In genomic region chr2:27354597-27354927, GRCh38 we compare ENCODE assay signal across 16 cellular contexts. TPM values are rescaled to one million over a fixed set of nuclear protein-coding genes. Genes with fewer than 3 reads are reported as not detected.
DNase-seq lines count a peak whose midpoint lies in the region; TF ChIP-seq lines count a peak whose summit lies in the region.
"Had no signal": no experiment of that assay in that cellular context is flagged by ENCODE, and none has a peak within 500 bp of the region (broad histone marks: within the 10 kb centered on the region; RNA-seq: fewer than 3 reads in every experiment).

No MANE protein-coding gene starts in this region.

- no peak for TF ChIP-seq POLR2A in NB4 (IDR thresholded peaks at IDR 0.05; ENCODE audit: extremely low read depth, insufficient read length)

- peak overlapping the region; percentile 72 for H3K4me2 ChIP-seq in skeletal muscle satellite cell (ENCODE audit: low read length)

- no peak for DNase-seq in activated CD4-positive, alpha-beta memory T cell treated with anti-CD3 and anti-CD28 coated beads, Interleukin-2, amount 10 ng/mL, durations not matched to agents 7 days and 5 days
- DNase-seq in activated CD4-positive, alpha-beta memory T cell treated with anti-CD3 and anti-CD28 coated beads for 36 hours: no peak
- DNase-seq in NB4 (ENCODE audit: low read depth) (no peak), brain microvascular endothelial cell (no peak), islet precursor cell (no peak), midbrain (lab: John Stamatoyannopoulos, UW) (no peak), NCI-H1694 treated with DMSO at 0.1 percent for 48 hours (lab: John Stamatoyannopoulos, UW) (no peak)
- DNase-seq: cerebellar nuclear complex; DMS153; left ventricle myocardium inferior; NCI-H1436; NCI-H526 treated with DMSO at 0.1 percent for 48 hours; SHP77 treated with DMSO at 0.1 percent for 48 hours; stimulated activated CD4-positive, alpha-beta T cell treated with anti-CD3 and anti-CD28 coated beads, Interleukin-12 subunit alpha, Interleukin-12 subunit beta, amount 100 ng/mL, for 4 hours; trophoblast cell had no signal

- no peak for TF ChIP-seq CTCF in NB4 (IDR thresholded peaks at IDR 0.05; ENCODE audit: low read depth, low read length)
- no peak for TF ChIP-seq CTCF in brain microvascular endothelial cell (IDR thresholded peaks at IDR 0.05; ENCODE audit: low read depth, low read length, missing control alignments)

- H3K4me1 Mint-ChIP-seq in activated CD4-positive, alpha-beta memory T cell treated with anti-CD3 and anti-CD28 coated beads, Interleukin-2, amount 10 ng/mL, durations not matched to agents 7 days and 5 days: peaks cover 58% of the 10 kb centered on the region
- peaks cover 55% of the 10 kb centered on the region for H3K4me1 Mint-ChIP-seq in activated CD4-positive, alpha-beta memory T cell treated with anti-CD3 and anti-CD28 coated beads for 36 hours (ENCODE audit: low read depth)

- no peaks in the 10 kb centered on the region for H3K9me3 ChIP-seq in skeletal muscle satellite cell (replicated peaks; ENCODE audit: low read length)
- H3K9me3 ChIP-seq: left ventricle myocardium inferior had no signal

- H3K36me3 Mint-ChIP-seq in activated CD4-positive, alpha-beta memory T cell treated with anti-CD3 and anti-CD28 coated beads, Interleukin-2, amount 10 ng/mL, durations not matched to agents 7 days and 5 days (ENCODE audit: low read depth): peaks cover 12% of the 10 kb centered on the region
- H3K36me3 Mint-ChIP-seq in activated CD4-positive, alpha-beta memory T cell treated with anti-CD3 and anti-CD28 coated beads for 36 hours: peaks cover 11% of the 10 kb centered on the region

- peak overlapping the region; percentile 32 for H3K4me3 Mint-ChIP-seq in activated CD4-positive, alpha-beta memory T cell treated with anti-CD3 and anti-CD28 coated beads, Interleukin-2, amount 10 ng/mL, durations not matched to agents 7 days and 5 days
- H3K4me3 Mint-ChIP-seq in activated CD4-positive, alpha-beta memory T cell treated with anti-CD3 and anti-CD28 coated beads for 36 hours: no peak overlapping the region

- in situ Hi-C loops in brain microvascular endothelial cell (cut with HindIII; ENCODE audit: low pct_ligation_motif_present, low sequenced_read_pairs): no loop called here

- H3K27me3 Mint-ChIP-seq in activated CD4-positive, alpha-beta memory T cell treated with anti-CD3 and anti-CD28 coated beads, Interleukin-2, amount 10 ng/mL, durations not matched to agents 7 days and 5 days: no peaks in the 10 kb centered on the region
- H3K27me3 Mint-ChIP-seq in activated CD4-positive, alpha-beta memory T cell treated with anti-CD3 and anti-CD28 coated beads for 36 hours: no peaks in the 10 kb centered on the region

- H3K36me3 ChIP-seq in brain microvascular endothelial cell (replicated peaks) (no peaks in the 10 kb centered on the region), skeletal muscle satellite cell (ENCODE audit: insufficient read depth, low read length) (no peaks in the 10 kb centered on the region)

- CTCF ChIA-PET in activated CD4-positive, alpha-beta memory T cell treated with anti-CD3 and anti-CD28 coated beads, Interleukin-2, amount 10 ng/mL, durations not matched to agents 7 days and 5 days (lab: Charles Lee): interaction anchor here (0.7 to 2.3 kb wide), 3 partner anchors 51 to 76 kb away, joined by 3 to 8 read pairs (median 3); no protein-coding TSS in a partner anchor
- CTCF ChIA-PET in activated CD4-positive, alpha-beta memory T cell treated with anti-CD3 and anti-CD28 coated beads for 36 hours (lab: Charles Lee): interaction anchor here (1.8 kb wide), 1 partner anchor 15 kb away, joined by 5 read pairs; no protein-coding TSS in a partner anchor

- no peaks in the 10 kb centered on the region for H3K9me3 Mint-ChIP-seq in activated CD4-positive, alpha-beta memory T cell treated with anti-CD3 and anti-CD28 coated beads, Interleukin-2, amount 10 ng/mL, durations not matched to agents 7 days and 5 days
- H3K9me3 Mint-ChIP-seq in activated CD4-positive, alpha-beta memory T cell treated with anti-CD3 and anti-CD28 coated beads for 36 hours: no peaks in the 10 kb centered on the region

- POLR2A ChIA-PET in activated CD4-positive, alpha-beta memory T cell treated with anti-CD3 and anti-CD28 coated beads, Interleukin-2, amount 10 ng/mL, durations not matched to agents 7 days and 5 days (lab: Charles Lee): interaction anchor here (1.2 to 1.4 kb wide), 3 partner anchors 15 to 137 kb away, joined by 3 to 4 read pairs (median 3); partner anchors contain the start of gene CAD
- POLR2A ChIA-PET in activated CD4-positive, alpha-beta memory T cell treated with anti-CD3 and anti-CD28 coated beads for 36 hours (lab: Charles Lee): interaction anchor here (1.1 kb wide), 1 partner anchor 31 kb away, joined by 3 read pairs; the partner anchor contains the start of gene MPV17

- H3K27me3 ChIP-seq in brain microvascular endothelial cell (replicated peaks): no peaks in the 10 kb centered on the region
- no peaks in the 10 kb centered on the region for H3K27me3 ChIP-seq in skeletal muscle satellite cell (ENCODE audit: control insufficient read depth, insufficient read depth, low read length)

- H3K9ac ChIP-seq in skeletal muscle satellite cell (ENCODE audit: low read depth, low read length): peak overlapping the region; percentile 44

- H3K4me1 ChIP-seq in skeletal muscle satellite cell (ENCODE audit: control insufficient read depth, insufficient read depth, low read length): peaks cover 32% of the 10 kb centered on the region

- H3K4me3 ChIP-seq in NB4 (ENCODE audit: low read depth, low read length) (peak overlapping the region; percentile 81), brain microvascular endothelial cell (ENCODE audit: low read depth, low read length) (no peak overlapping the region), skeletal muscle satellite cell (ENCODE audit: low read length) (no peak overlapping the region)

- intact Hi-C loops in activated CD4-positive, alpha-beta memory T cell treated with anti-CD3 and anti-CD28 coated beads for 36 hours (cut with micrococcal nuclease): no loop called here

- peak overlapping the region; percentile 3 for H3K27ac ChIP-seq in brain microvascular endothelial cell
- H3K27ac ChIP-seq: left ventricle myocardium inferior had no signal

- H3K27ac Mint-ChIP-seq in activated CD4-positive, alpha-beta memory T cell treated with anti-CD3 and anti-CD28 coated beads, Interleukin-2, amount 10 ng/mL, durations not matched to agents 7 days and 5 days: no peak overlapping the region
- H3K27ac Mint-ChIP-seq in activated CD4-positive, alpha-beta memory T cell treated with anti-CD3 and anti-CD28 coated beads for 36 hours: no peak overlapping the region

RNA-seq across cellular contexts. Expression of gene GTF3C2, which starts 2.0 kb away (rescaled TPM):
- total RNA-seq in activated CD4-positive, alpha-beta memory T cell treated with anti-CD3 and anti-CD28 coated beads, Interleukin-2, amount 10 ng/mL, durations not matched to agents 7 days and 5 days: 10 to 100 TPM; 49.0 to 49.1 TPM
- 10 to 100 TPM; 55.2 to 64.5 TPM for total RNA-seq in activated CD4-positive, alpha-beta memory T cell treated with anti-CD3 and anti-CD28 coated beads for 36 hours
- 25.6 and 34.3 TPM in 2 replicates for total RNA-seq in skeletal muscle satellite cell (2012; rRNA removed)

RNA-seq across cellular contexts. Expression of gene EIF2B4, which starts 15.6 kb away (rescaled TPM):
- total RNA-seq in activated CD4-positive, alpha-beta memory T cell treated with anti-CD3 and anti-CD28 coated beads, Interleukin-2, amount 10 ng/mL, durations not matched to agents 7 days and 5 days: 10 to 100 TPM; 34.1 to 36.9 TPM
- 10 to 100 TPM; 34.6 to 36.5 TPM for total RNA-seq in activated CD4-positive, alpha-beta memory T cell treated with anti-CD3 and anti-CD28 coated beads for 36 hours
- 22.8 and 26.9 TPM in 2 replicates for total RNA-seq in skeletal muscle satellite cell (2012; rRNA removed)

RNA-seq across cellular contexts. Expression of gene SNX17, which starts 15.9 kb away (rescaled TPM):
- total RNA-seq in activated CD4-positive, alpha-beta memory T cell treated with anti-CD3 and anti-CD28 coated beads, Interleukin-2, amount 10 ng/mL, durations not matched to agents 7 days and 5 days: 100 to 1,000 TPM; 116 to 123 TPM
- total RNA-seq in activated CD4-positive, alpha-beta memory T cell treated with anti-CD3 and anti-CD28 coated beads for 36 hours: 10 to 100 TPM; 91.2 to 93.2 TPM
- 109 and 121 TPM in 2 replicates for total RNA-seq in skeletal muscle satellite cell (2012; rRNA removed)

RNA-seq across cellular contexts. Expression of gene ZNF513, which starts 26.0 kb away (rescaled TPM):
- total RNA-seq in activated CD4-positive, alpha-beta memory T cell treated with anti-CD3 and anti-CD28 coated beads, Interleukin-2, amount 10 ng/mL, durations not matched to agents 7 days and 5 days: 10 to 100 TPM; 15.6 to 16.7 TPM
- 1 to 10 TPM; 8.6 to 9.7 TPM for total RNA-seq in activated CD4-positive, alpha-beta memory T cell treated with anti-CD3 and anti-CD28 coated beads for 36 hours
- total RNA-seq in skeletal muscle satellite cell (2012; rRNA removed): 5.7 and 6.1 TPM in 2 replicates

RNA-seq across cellular contexts. Expression of gene MPV17, which starts 31.7 kb away (rescaled TPM):
- total RNA-seq in activated CD4-positive, alpha-beta memory T cell treated with anti-CD3 and anti-CD28 coated beads, Interleukin-2, amount 10 ng/mL, durations not matched to agents 7 days and 5 days: 10 to 100 TPM; 83.3 to 83.9 TPM
- 10 to 100 TPM; 85.5 to 86.0 TPM for total RNA-seq in activated CD4-positive, alpha-beta memory T cell treated with anti-CD3 and anti-CD28 coated beads for 36 hours
- 68.8 and 84.4 TPM in 2 replicates for total RNA-seq in skeletal muscle satellite cell (2012; rRNA removed)
